10 cellular contexts compared by ENCODE assay signal in the genomic region with DNA sequence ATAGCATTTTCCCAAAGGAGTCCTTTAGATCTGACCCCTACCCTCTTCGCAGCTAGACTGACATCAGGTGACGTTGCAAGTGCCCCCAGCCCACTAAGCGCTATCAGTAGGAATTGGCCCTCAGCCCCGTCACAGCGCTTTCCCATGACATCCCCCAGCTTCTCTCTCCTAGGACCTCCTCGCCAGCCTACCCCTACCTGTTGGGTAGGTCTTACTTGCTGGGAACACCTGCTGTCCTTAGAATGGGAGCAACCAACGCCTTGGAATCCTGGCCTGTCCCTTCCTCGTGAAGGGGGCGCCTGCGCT. TPM values are rescaled to one million over a fixed set of nuclear protein-coding genes. Genes with fewer than 3 reads are reported as not detected.
DNase-seq lines count a peak whose midpoint lies in the region; ATAC-seq and TF ChIP-seq lines count a peak whose summit lies in the region.
"Had no signal": no experiment of that assay in that cellular context is flagged by ENCODE, and none has a peak within 500 bp of the region (broad histone marks: within the 10 kb centered on the region; RNA-seq: fewer than 3 reads in every experiment).

No MANE protein-coding gene starts in this region.

- no peak overlapping the region for H3K27ac Mint-ChIP-seq in CD8-positive, alpha-beta memory T cell

- peaks cover 20% of the 10 kb centered on the region for H3K27me3 ChIP-seq in CD8-positive, alpha-beta memory T cell (ENCODE audit: insufficient read depth, low read length, poor library complexity, severe bottlenecking)
- H3K27me3 ChIP-seq in MM.1S (replicated peaks; ENCODE audit: insufficient read depth, low read length) (no peaks in the 10 kb centered on the region), esophagus (ENCODE audit: control insufficient read depth in 1 of 2, insufficient read depth in 2 of 2, low read length in 2 of 2) (peaks cover 6 to 11% of the 10 kb centered on the region in 2 donors), osteoblast (ENCODE audit: insufficient read depth, low read length) (peaks cover 35% of the 10 kb centered on the region)

- WGBS in esophagus, 2 donors: 3 to 5% methylated on average over 10 of the region's 10 CpGs

- peak overlapping the region; percentile 49 for H3K27ac ChIP-seq in CD8-positive, alpha-beta memory T cell (ENCODE audit: low read depth, low read length)
- peak overlapping the region; percentile 64; the same call in 1 of the 2 replicates for H3K27ac ChIP-seq in MM.1S (ENCODE audit: low read length)
- H3K27ac ChIP-seq in esophagus (ENCODE audit: low read depth in 2 of 2, low read length in 1 of 2): no peak overlapping the region
- no peak overlapping the region for H3K27ac ChIP-seq in osteoblast (ENCODE audit: low read depth, low read length)
- H3K27ac ChIP-seq: brain microvascular endothelial cell had no signal

- H3K4me3 Mint-ChIP-seq in CD8-positive, alpha-beta memory T cell: peak overlapping the region in 2 of 7 donors; percentile 30 to 47

- H2AFZ ChIP-seq in MM.1S (ENCODE audit: low read length): peak overlapping the region; percentile 88
- no peak overlapping the region for H2AFZ ChIP-seq in osteoblast (ENCODE audit: low read length)

- no peaks in the 10 kb centered on the region for H3K36me3 ChIP-seq in CD8-positive, alpha-beta memory T cell (ENCODE audit: insufficient read depth, low read length)
- H3K36me3 ChIP-seq in MM.1S (replicated peaks; ENCODE audit: insufficient read depth, low read length) (no peaks in the 10 kb centered on the region), esophagus (ENCODE audit: control insufficient read depth in 2 of 2, insufficient read depth in 2 of 2, low read length in 1 of 2) (no peaks in the 10 kb centered on the region), osteoblast (ENCODE audit: insufficient read depth, low read length) (no peaks in the 10 kb centered on the region)
- H3K36me3 ChIP-seq: brain microvascular endothelial cell had no signal

- no peak overlapping the region for H3K4me3 ChIP-seq in CD8-positive, alpha-beta memory T cell (ENCODE audit: low read length)
- H3K4me3 ChIP-seq in MM.1S (ENCODE audit: low read length) (peak overlapping the region; percentile 73), esophagus (ENCODE audit: low read depth in 1 of 2, low read length in 2 of 2) (peak overlapping the region; percentile 54 to 64), osteoblast (ENCODE audit: insufficient read depth, low read length) (no peak overlapping the region)

- TF ChIP-seq CTCF in MM.1S (IDR thresholded peaks at IDR 0.05; ENCODE audit: low read length) (no peak), osteoblast (IDR thresholded peaks at IDR 0.05; ENCODE audit: extremely low read depth, low read depth, low read length) (no peak)

- H3K27me3 Mint-ChIP-seq in CD8-positive, alpha-beta memory T cell: peaks cover 34 to 85% of the 10 kb centered on the region in 2 donors

- CTCF ChIA-PET in CD8-positive, alpha-beta memory T cell (lab: Charles Lee): no interaction called here

- ATAC-seq in HG02759 (IDR thresholded peaks at IDR 0.05; ENCODE audit: unreplicated experiment) (no peak), HG02678 (IDR thresholded peaks at IDR 0.05; ENCODE audit: unreplicated experiment) (no peak), GM19035 (IDR thresholded peaks at IDR 0.05; ENCODE audit: unreplicated experiment) (no peak)

- H3K4me2 ChIP-seq in MM.1S (ENCODE audit: low read depth, low read length): peak overlapping the region; percentile 99
- peak overlapping the region; percentile 32 for H3K4me2 ChIP-seq in osteoblast (ENCODE audit: insufficient read depth, low read length)

- no peaks in the 10 kb centered on the region for H3K9me2 ChIP-seq in MM.1S (replicated peaks; ENCODE audit: insufficient read depth, low read length)

- H3F3A ChIP-seq in MM.1S (ENCODE audit: insufficient read depth, low read length): peaks cover 15% of the 10 kb centered on the region

- H3K9me3 ChIP-seq in CD8-positive, alpha-beta memory T cell (ENCODE audit: low read length): no peaks in the 10 kb centered on the region
- H3K9me3 ChIP-seq in MM.1S (replicated peaks; ENCODE audit: insufficient read depth, low read length) (no peaks in the 10 kb centered on the region), esophagus (ENCODE audit: control insufficient read depth in 2 of 2, insufficient read depth in 1 of 2, low read depth in 1 of 2, low read length in 1 of 2) (no peaks in the 10 kb centered on the region), osteoblast (ENCODE audit: low read depth, low read length) (no peaks in the 10 kb centered on the region)

- no peaks in the 10 kb centered on the region for H3K4me1 ChIP-seq in CD8-positive, alpha-beta memory T cell (ENCODE audit: insufficient read depth, low read length)
- H3K4me1 ChIP-seq in MM.1S (ENCODE audit: low read length) (peaks cover 32% of the 10 kb centered on the region), esophagus (ENCODE audit: control insufficient read depth in 2 of 2, insufficient read depth in 2 of 2, low read length in 1 of 2) (peaks cover 6 to 10% of the 10 kb centered on the region in 2 donors), osteoblast (ENCODE audit: insufficient read depth, low read length) (no peaks in the 10 kb centered on the region)

- no peak for DNase-seq in CD8-positive, alpha-beta memory T cell
- DNase-seq in MM.1S (no peak), osteoblast (ENCODE audit: insufficient read length, low spot score, missing footprints) (no peak), NCI-H2227 treated with DMSO at 0.1 percent for 48 hours (lab: John Stamatoyannopoulos, UW) (no peak)

- H3K36me3 Mint-ChIP-seq in CD8-positive, alpha-beta memory T cell: no peaks in the 10 kb centered on the region

- POLR2A ChIA-PET in CD8-positive, alpha-beta memory T cell (lab: Charles Lee): no interaction called here

- peaks cover 7 to 19% (median 11%) of the 10 kb centered on the region in 3 donors for H3K4me1 Mint-ChIP-seq in CD8-positive, alpha-beta memory T cell

- H4K20me1 ChIP-seq in MM.1S (ENCODE audit: insufficient read depth, low read length): no peaks in the 10 kb centered on the region
- H4K20me1 ChIP-seq in osteoblast (ENCODE audit: insufficient read depth, low read length): no peaks in the 10 kb centered on the region

- peak overlapping the region; percentile 62 for H3K9ac ChIP-seq in MM.1S (ENCODE audit: low read length)

- H3K79me2 ChIP-seq in MM.1S (ENCODE audit: low read length) (peaks cover 36% of the 10 kb centered on the region), osteoblast (ENCODE audit: insufficient read depth, low read length) (no peaks in the 10 kb centered on the region)

- H3K9me3 Mint-ChIP-seq in CD8-positive, alpha-beta memory T cell: peaks cover 0 to under 1% (median 0%) of the 10 kb centered on the region in 5 donors

RNA-seq across cellular contexts. Expression of gene PIP5K1B, which starts 0.6 kb away (rescaled TPM):
- total RNA-seq in CD8-positive, alpha-beta memory T cell: 1 to 10 TPM; 3.1 TPM
- not detected for polyA plus RNA-seq in CD8-positive, alpha-beta memory T cell
- under 1 TPM; 0.14 to 0.35 TPM for polyA plus RNA-seq in esophagus
- total RNA-seq in osteoblast: not detected in 2 replicates
- total RNA-seq: M059J had no signal

Comparison
In these comparisons a context has a peak if more than half of its experiments do, and no peak if none do; other contexts are left out.
1. H3K27ac ChIP-seq: peak in CD8-positive, alpha-beta memory T cell (single experiment) and MM.1S (single experiment); none in esophagus (0 of 2) and osteoblast (single experiment).
2. H3K4me3 ChIP-seq: peak in MM.1S (single experiment) and esophagus (2 of 2); none in CD8-positive, alpha-beta memory T cell (single experiment) and osteoblast (single experiment).